In the genomic region with DNA sequence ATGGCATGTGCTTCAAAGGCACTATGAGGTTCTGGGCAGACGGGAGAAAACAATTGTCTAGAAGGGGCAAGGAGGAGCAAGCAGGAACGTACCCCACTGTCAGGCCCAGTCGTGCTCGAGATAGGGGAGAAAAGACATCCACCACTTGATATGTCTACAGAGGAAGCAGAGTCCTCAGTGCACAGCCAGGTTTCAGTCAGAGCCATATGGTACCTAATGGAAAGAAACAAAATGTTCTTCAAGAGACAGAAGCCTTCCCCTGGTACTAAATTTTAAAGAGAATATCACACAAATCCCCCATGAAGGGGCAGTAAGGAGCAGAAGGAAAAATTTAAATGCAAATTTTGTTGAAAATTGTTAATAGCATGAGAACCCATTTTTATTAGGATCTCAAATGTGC, we compare ENCODE assay signal across 27 cellular contexts.
"Had no signal": no experiment of that assay in that cellular context is flagged by ENCODE, and none has a peak within 500 bp of the region (broad histone marks: within the 10 kb centered on the region; RNA-seq: fewer than 3 reads in every experiment).

No MANE protein-coding gene starts in this region.

- H3K27ac Mint-ChIP-seq: natural killer cell treated with Interleukin-12 subunit alpha and Interleukin-12 subunit beta and Interleukin-15 and Interleukin-18, amount 100 ng/mL, for 72 hours; stimulated activated memory B cell treated with anti-CD40 and anti-IgM and Interleukin-4, amounts not matched to agents 10 μg/mL and 1 μg/mL and 100 μg/mL, for 72 hours had no signal

- H3K4me3 ChIP-seq: left ventricle myocardium inferior, lung, mucosa of descending colon, pancreas, prostate gland, skin epidermis, spleen, stomach, testis, tibial artery, upper lobe of right lung had no signal

- H3K4me1 ChIP-seq: left ventricle myocardium inferior, pancreas, prostate gland, spleen, testis, tibial artery, upper lobe of right lung had no signal

- H3K27me3 ChIP-seq: pancreas, spleen, stomach, testis, tibial artery, upper lobe of right lung had no signal

- ATAC-seq: mucosa of descending colon; naive thymus-derived CD4-positive, alpha-beta T cell; natural killer cell treated with Interleukin-12 subunit alpha and Interleukin-12 subunit beta and Interleukin-15 and Interleukin-18, amount 100 ng/mL, for 72 hours; pancreas; right cardiac atrium; sciatic nerve; stimulated activated memory B cell treated with anti-CD40 and anti-IgM and Interleukin-4, amounts not matched to agents 10 μg/mL and 1 μg/mL and 100 μg/mL, for 72 hours; stimulated activated naive CD8-positive, alpha-beta T cell treated with anti-CD3 and anti-CD28 coated beads, Interleukin-15, Interleukin-2, amounts not matched to agents 100 U/mL and 50 U/mL, for 24 hours; upper lobe of right lung had no signal

- H3K27me3 Mint-ChIP-seq: naive thymus-derived CD4-positive, alpha-beta T cell; natural killer cell treated with Interleukin-12 subunit alpha and Interleukin-12 subunit beta and Interleukin-15 and Interleukin-18, amount 100 ng/mL, for 72 hours; stimulated activated memory B cell treated with anti-CD40 and anti-IgM and Interleukin-4, amounts not matched to agents 10 μg/mL and 1 μg/mL and 100 μg/mL, for 72 hours had no signal

- H3K27ac ChIP-seq: left ventricle myocardium inferior, pancreas, prostate gland, skin epidermis, spleen, stomach, testis, tibial artery, upper lobe of right lung had no signal

- H3K36me3 ChIP-seq: prostate gland had no signal

- H3K9me3 ChIP-seq: left ventricle myocardium inferior, mucosa of descending colon, pancreas, prostate gland, spleen, stomach, testis, tibial artery, upper lobe of right lung had no signal

- H3K4me3 Mint-ChIP-seq: naive thymus-derived CD4-positive, alpha-beta T cell; natural killer cell treated with Interleukin-12 subunit alpha and Interleukin-12 subunit beta and Interleukin-15 and Interleukin-18, amount 100 ng/mL, for 72 hours; neural crest cell; stimulated activated memory B cell treated with anti-CD40 and anti-IgM and Interleukin-4, amounts not matched to agents 10 μg/mL and 1 μg/mL and 100 μg/mL, for 72 hours had no signal

- H3K9me3 Mint-ChIP-seq: naive thymus-derived CD4-positive, alpha-beta T cell; natural killer cell treated with Interleukin-12 subunit alpha and Interleukin-12 subunit beta and Interleukin-15 and Interleukin-18, amount 100 ng/mL, for 72 hours; neural crest cell; stimulated activated memory B cell treated with anti-CD40 and anti-IgM and Interleukin-4, amounts not matched to agents 10 μg/mL and 1 μg/mL and 100 μg/mL, for 72 hours had no signal

- H3K4me1 Mint-ChIP-seq: naive thymus-derived CD4-positive, alpha-beta T cell; neural crest cell; stimulated activated memory B cell treated with anti-CD40 and anti-IgM and Interleukin-4, amounts not matched to agents 10 μg/mL and 1 μg/mL and 100 μg/mL, for 72 hours had no signal

- DNase-seq: hypothalamus; islet precursor cell; left ventricle myocardium inferior; midbrain; mucosa of descending colon; naive thymus-derived CD4-positive, alpha-beta T cell; nucleus accumbens; pancreas; posterior cingulate gyrus; retina; right cardiac atrium; spleen; stimulated activated CD4-positive, alpha-beta T cell treated with anti-CD3 and anti-CD28 coated beads, Interleukin-4, amount 100 ng/mL, for 4 hours; stimulated activated CD8-positive, alpha-beta memory T cell treated with anti-CD3 and anti-CD28 coated beads, Interleukin-4, amount 100 ng/mL, for 48 hours; stimulated activated naive CD8-positive, alpha-beta T cell treated with anti-CD3 and anti-CD28 coated beads, Interleukin-15, Interleukin-2, amounts not matched to agents 100 U/mL and 50 U/mL, for 24 hours; stomach; testis; tibial artery; trophoblast cell; upper lobe of right lung had no signal
